16 cellular contexts compared by ENCODE assay signal in the genomic region with DNA sequence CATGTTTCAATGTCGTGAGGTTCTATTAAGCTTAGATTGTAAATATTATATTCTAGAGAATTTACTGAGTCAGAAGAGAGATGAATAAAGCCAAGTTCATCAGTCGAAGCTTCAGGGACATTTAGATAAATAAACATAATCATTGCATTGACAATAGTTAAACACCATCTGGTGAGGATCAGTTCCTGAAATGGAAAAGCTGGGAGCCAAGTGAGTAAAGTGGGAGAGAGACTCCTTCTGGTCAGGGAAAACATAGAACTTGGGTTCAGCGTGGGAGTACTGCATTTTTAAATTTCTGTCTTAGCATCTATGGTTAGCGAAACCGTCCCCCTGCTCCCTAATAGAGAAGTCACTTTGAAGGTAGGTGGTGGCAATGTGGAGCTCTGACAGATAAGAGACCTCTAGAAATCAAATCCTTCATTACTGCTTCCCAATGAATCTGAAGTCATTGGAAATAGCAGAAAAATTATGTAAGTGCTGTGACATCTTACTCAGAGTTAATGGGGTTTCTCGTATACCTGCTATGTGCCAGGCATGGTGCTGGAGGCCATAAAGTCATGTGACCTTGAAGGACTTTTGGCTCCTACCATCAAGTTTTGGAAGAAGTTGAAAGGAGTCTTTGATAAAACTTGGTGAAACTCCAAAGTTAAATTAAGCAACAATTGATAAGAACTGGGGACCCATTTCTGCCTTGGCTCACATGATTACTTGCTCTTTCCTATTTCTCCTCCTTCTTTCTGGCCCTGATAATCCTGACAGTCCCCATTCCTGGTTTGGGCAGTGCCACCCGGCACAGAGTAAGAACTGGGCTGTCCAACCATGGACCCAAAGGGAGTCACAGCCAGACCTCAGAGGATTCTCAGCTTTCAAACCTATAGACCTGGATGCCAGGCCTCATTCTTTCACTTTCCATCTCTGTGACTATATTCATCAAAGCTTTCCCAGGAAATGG.
A peak's percentile ranks its signal among the peaks of the same experiment; 100 is the strongest.
DNase-seq lines count a peak whose midpoint lies in the region; ATAC-seq and TF ChIP-seq lines count a peak whose summit lies in the region.
"Had no signal": no experiment of that assay in that cellular context is flagged by ENCODE, and none has a peak within 500 bp of the region (broad histone marks: within the 10 kb centered on the region; RNA-seq: fewer than 3 reads in every experiment).

No MANE protein-coding gene starts in this region.

- no peaks in the 10 kb centered on the region for H3K4me1 ChIP-seq in Panc1 (ENCODE audit: control insufficient read depth, insufficient read depth, low read length)
- no peaks in the 10 kb centered on the region for H3K4me1 ChIP-seq in CD8-positive, alpha-beta T cell (ENCODE audit: insufficient read depth, low read length)

- H3K27ac Mint-ChIP-seq in CD8-positive, alpha-beta T cell = no peak overlapping the region
- H3K27ac Mint-ChIP-seq: activated CD4-positive, alpha-beta T cell treated with anti-CD3 and anti-CD28 coated beads, Interleukin-2, amount 10 ng/mL, durations not matched to agents 7 days and 5 days; B cell had no signal

- no peak overlapping the region for H3K27ac ChIP-seq in C4-2B
- no peak overlapping the region for H3K27ac ChIP-seq in Panc1 (ENCODE audit: low read length)
- H3K27ac ChIP-seq in CD8-positive, alpha-beta T cell (ENCODE audit: low read depth, low read length) = no peak overlapping the region
- H3K27ac ChIP-seq: neutrophil had no signal

- H3K4me1 Mint-ChIP-seq in CD8-positive, alpha-beta T cell (ENCODE audit: low read depth) = no peaks in the 10 kb centered on the region
- H3K4me1 Mint-ChIP-seq: activated CD4-positive, alpha-beta T cell treated with anti-CD3 and anti-CD28 coated beads, Interleukin-2, amount 10 ng/mL, durations not matched to agents 7 days and 5 days; B cell had no signal

- H3K27me3 Mint-ChIP-seq in CD8-positive, alpha-beta T cell (ENCODE audit: low read depth) = no peaks in the 10 kb centered on the region
- H3K27me3 Mint-ChIP-seq: B cell had no signal

- in situ Hi-C loops in Panc1 (cut with HindIII; ENCODE audit: low pct_unique_long_range_greater_than_20kb, low sequenced_read_pairs) = no loop called here

- H3K27me3 ChIP-seq in Panc1 (ENCODE audit: control insufficient read depth, insufficient read depth, low read length) = no peaks in the 10 kb centered on the region
- no peaks in the 10 kb centered on the region for H3K27me3 ChIP-seq in CD8-positive, alpha-beta T cell (ENCODE audit: insufficient read depth, low read length)
- H3K27me3 ChIP-seq: neutrophil had no signal

- BruUV-seq in Panc1 (replicated peaks; lab: Mats Ljungman, UMichigan) = no TSS peak

- ATAC-seq in Panc1 (no peak), sciatic nerve (peak; percentile 66), HG03025 (IDR thresholded peaks at IDR 0.05; ENCODE audit: low FRiP score, unreplicated experiment) (no peak)
- no peak for ATAC-seq in CD8-positive, alpha-beta T cell

- POLR2A ChIA-PET in Panc1 (lab: Charles Lee) = no interaction called here
- POLR2A ChIA-PET in CD8-positive, alpha-beta T cell (lab: Charles Lee) = no interaction called here

- DNase-seq in Panc1 (ENCODE audit: low read depth, low spot score) = no peak
- DNase-seq in fibroblast of the aortic adventitia (ENCODE audit: low read depth) = peak; percentile 48
- no peak for DNase-seq in sciatic nerve (ENCODE audit: low spot score)
- no peak for DNase-seq in RPMI8226
- no peak for DNase-seq in CD8-positive, alpha-beta T cell
- DNase-seq in NCI-H1105 treated with DMSO at 0.1 percent for 48 hours (lab: John Stamatoyannopoulos, UW) = no peak
- DNase-seq: activated CD4-positive, alpha-beta T cell treated with anti-CD3 and anti-CD28 coated beads, Interleukin-2, amount 10 ng/mL, durations not matched to agents 7 days and 5 days; activated naive CD4-positive, alpha-beta T cell; DMS 273 treated with DMSO at 0.1 percent for 48 hours; erythroblast; kidney glomerular epithelial cell; right cardiac atrium had no signal

- H3K9me3 Mint-ChIP-seq in CD8-positive, alpha-beta T cell = no peaks in the 10 kb centered on the region
- H3K9me3 Mint-ChIP-seq: activated CD4-positive, alpha-beta T cell treated with anti-CD3 and anti-CD28 coated beads, Interleukin-2, amount 10 ng/mL, durations not matched to agents 7 days and 5 days had no signal

- H3K4me3 ChIP-seq in Panc1 (ENCODE audit: low read depth in 2 of 2, low read length in 2 of 2) (no peak overlapping the region), fibroblast of the aortic adventitia (ENCODE audit: low read depth, low read length) (no peak overlapping the region)
- no peak overlapping the region for H3K4me3 ChIP-seq in CD8-positive, alpha-beta T cell (ENCODE audit: low read depth, low read length)

- intact Hi-C loops in Panc1 (cut with micrococcal nuclease; ENCODE audit: unreplicated experiment) (no loop called here), sciatic nerve (cut with DNase I) (no loop called here)
- intact Hi-C loops in CD8-positive, alpha-beta T cell (cut with DNase I, micrococcal nuclease) = no loop called here

- H3K36me3 Mint-ChIP-seq in CD8-positive, alpha-beta T cell = no peaks in the 10 kb centered on the region

- CTCF ChIA-PET in Panc1 (lab: Charles Lee) = no interaction called here
- CTCF ChIA-PET in CD8-positive, alpha-beta T cell (lab: Charles Lee) = no interaction called here

- no peaks in the 10 kb centered on the region for H3K9me3 ChIP-seq in Panc1 (ENCODE audit: control insufficient read depth, insufficient read depth, low read depth, low read length)
- H3K9me3 ChIP-seq in CD8-positive, alpha-beta T cell (ENCODE audit: low read length) = no peaks in the 10 kb centered on the region
- H3K9me3 ChIP-seq: neutrophil had no signal

- TF ChIP-seq CTCF in C4-2B (conservative IDR thresholded peaks at IDR 0.05) (peak; percentile 24), Panc1 (IDR thresholded peaks at IDR 0.05) (peak; percentile 5; the same call in 1 of the 2 replicates), fibroblast of the aortic adventitia (IDR thresholded peaks at IDR 0.05; ENCODE audit: insufficient read depth, low read length) (peak; percentile 29)
- TF ChIP-seq CTCF in CD8-positive, alpha-beta T cell (IDR thresholded peaks at IDR 0.05) = no peak

- no peaks in the 10 kb centered on the region for H3K36me3 ChIP-seq in Panc1 (ENCODE audit: control insufficient read depth, insufficient read depth, low read length)
- no peaks in the 10 kb centered on the region for H3K36me3 ChIP-seq in CD8-positive, alpha-beta T cell (ENCODE audit: insufficient read depth, low read length)
- H3K36me3 ChIP-seq: neutrophil had no signal

- no peak overlapping the region for H3K4me3 Mint-ChIP-seq in CD8-positive, alpha-beta T cell
- H3K4me3 Mint-ChIP-seq: activated CD4-positive, alpha-beta T cell treated with anti-CD3 and anti-CD28 coated beads, Interleukin-2, amount 10 ng/mL, durations not matched to agents 7 days and 5 days; B cell had no signal
